In the genomic region with DNA sequence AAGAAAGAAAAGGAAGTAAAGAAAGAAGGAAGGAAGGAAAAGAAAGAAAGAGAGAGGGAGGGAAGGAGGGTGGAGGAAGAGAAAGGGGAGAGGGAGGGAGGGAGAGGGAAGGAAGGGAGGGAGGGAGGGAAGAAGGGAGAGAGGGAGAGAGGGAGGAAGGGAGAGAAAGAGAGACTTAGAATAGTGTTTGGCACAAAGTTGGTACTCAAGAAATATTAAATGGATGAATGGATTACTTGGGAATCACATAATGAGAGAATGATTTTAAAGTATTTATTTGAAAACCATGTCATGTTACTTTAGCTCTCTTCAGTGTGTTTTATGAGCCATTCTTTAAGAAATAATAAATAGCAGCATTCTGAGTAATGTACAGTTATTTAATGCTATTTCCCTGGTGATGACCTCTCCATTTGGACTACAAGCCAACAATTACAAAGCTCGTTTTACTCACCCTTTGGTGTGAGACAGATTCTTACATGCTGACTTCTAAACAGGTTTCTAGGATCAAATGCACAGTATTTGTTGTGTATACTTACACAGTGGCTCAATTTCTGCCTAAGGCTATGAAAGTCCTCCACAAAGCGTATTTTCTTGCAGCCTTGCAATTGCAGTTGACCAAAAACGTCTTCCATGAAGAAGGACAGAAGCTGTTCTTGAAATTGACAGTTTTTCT, we compare ENCODE assay signal across 20 cellular contexts. TPM values are rescaled to one million over a fixed set of nuclear protein-coding genes. Genes with fewer than 3 reads are reported as not detected.
DNase-seq lines count a peak whose midpoint lies in the region; ATAC-seq, FAIRE-seq and TF ChIP-seq lines count a peak whose summit lies in the region.
"Had no signal": no experiment of that assay in that cellular context is flagged by ENCODE, and none has a peak within 500 bp of the region (broad histone marks: within the 10 kb centered on the region; RNA-seq: fewer than 3 reads in every experiment).

No MANE protein-coding gene starts in this region.

- H3K27me3 Mint-ChIP-seq in HFFc6 (ENCODE audit: insufficient read depth), result peaks cover 19% of the 10 kb centered on the region

- in situ Hi-C loops in K562 (cut with MboI) (loop anchor here (5.0 kb wide), 1 partner anchor 88 kb away; no protein-coding TSS in a partner anchor), G401 (cut with HindIII; ENCODE audit: low sequenced_read_pairs) (no loop called here)

- POLR2A ChIA-PET in K562 (lab: Yijun Ruan, JAX), result interaction anchor here (0.5 to 1.0 kb wide), 3 partner anchors 8 to 116 kb away, joined by 3 read pairs; no protein-coding TSS in a partner anchor

- H3K36me3 Mint-ChIP-seq in HFFc6 (ENCODE audit: low read depth), result no peaks in the 10 kb centered on the region
- H3K36me3 Mint-ChIP-seq: stimulated activated naive B cell treated with anti-CD40 and anti-IgM and Interleukin-4, amounts not matched to agents 10 μg/mL and 1 μg/mL and 100 μg/mL, for 72 hours; type B pancreatic cell had no signal

- TF ChIP-seq CTCF in AG10803 (conservative IDR thresholded peaks at IDR 0.05; ENCODE audit: low read length) (no peak), HFFc6 (IDR thresholded peaks at IDR 0.05) (no peak), K562 (IDR thresholded peaks at IDR 0.05 in 2 of 3, conservative IDR thresholded peaks at IDR 0.05 in 1 of 3; ENCODE audit: insufficient read depth in 2 of 3, low read depth in 1 of 3, low read length in 3 of 3) (no peak), foreskin keratinocyte (conservative IDR thresholded peaks at IDR 0.05) (no peak)

- TF ChIP-seq EP300 in K562 (IDR thresholded peaks at IDR 0.05; ENCODE audit: low read length), result no peak

- no peak for FAIRE-seq in K562 (lab: Jason Lieb, UNC)
- FAIRE-seq: small intestine had no signal

- H3K9me3 ChIP-seq in K562 (replicated peaks; ENCODE audit: control insufficient read depth, insufficient read depth, low read depth, low read length), result no peaks in the 10 kb centered on the region
- H3K9me3 ChIP-seq: gastrocnemius medialis, neutrophil had no signal

- no peaks in the 10 kb centered on the region for H3K79me2 ChIP-seq in K562 (ENCODE audit: control insufficient read depth, insufficient read depth, low read length)

- TF ChIP-seq POLR2A in K562 (conservative IDR thresholded peaks at IDR 0.05), result no peak

- peaks cover 3 to 7% of the 10 kb centered on the region in 2 experiments; a peak in 2 of 5 replicates for H3K27me3 ChIP-seq in K562 (ENCODE audit: control insufficient read depth in 2 of 2, insufficient read depth in 2 of 2, low read length in 2 of 2)
- peaks cover 5% of the 10 kb centered on the region for H3K27me3 ChIP-seq in foreskin keratinocyte
- H3K27me3 ChIP-seq: gastrocnemius medialis had no signal

- H3K27ac Mint-ChIP-seq in HFFc6, result no peak overlapping the region
- H3K27ac Mint-ChIP-seq: GM23338; stimulated activated naive B cell treated with anti-CD40 and anti-IgM and Interleukin-4, amounts not matched to agents 10 μg/mL and 1 μg/mL and 100 μg/mL, for 72 hours; type B pancreatic cell had no signal

- H3K4me3 ChIP-seq in AG10803 (ENCODE audit: low read length) (no peak overlapping the region), K562 (no peak overlapping the region)
- H3K4me3 ChIP-seq: gastrocnemius medialis, GM23338 had no signal

- H2AFZ ChIP-seq in K562 (ENCODE audit: low read depth, low read length), result no peak overlapping the region

- H4K20me1 ChIP-seq in K562 (replicated peaks; ENCODE audit: control insufficient read depth, insufficient read depth, low read length), result no peaks in the 10 kb centered on the region

- CTCF ChIA-PET in K562 (lab: Yijun Ruan, JAX; ENCODE audit: low intra/inter-chr PET ratio), result interaction anchor here (3.3 kb wide), 1 partner anchor 92 kb away, joined by 30 read pairs; no protein-coding TSS in a partner anchor

- intact Hi-C loops in K562 (cut with micrococcal nuclease), result no loop called here

- ATAC-seq in K562 (no peak), foreskin keratinocyte (no peak), GM21515 (IDR thresholded peaks at IDR 0.05; ENCODE audit: unreplicated experiment) (no peak), GM21529 (IDR thresholded peaks at IDR 0.05; ENCODE audit: unreplicated experiment) (no peak)
- ATAC-seq: gastrocnemius medialis; GM23338; stimulated activated naive B cell treated with anti-CD40 and anti-IgM and Interleukin-4, amounts not matched to agents 10 μg/mL and 1 μg/mL and 100 μg/mL, for 72 hours had no signal

- peaks cover 24% of the 10 kb centered on the region for H3K4me1 Mint-ChIP-seq in HFFc6 (ENCODE audit: low read depth)

- no peaks in the 10 kb centered on the region; a peak in 1 of 5 replicates for H3K4me1 ChIP-seq in K562 (replicated peaks in 1 of 2; ENCODE audit: control insufficient read depth in 2 of 2, insufficient read depth in 2 of 2, low read length in 2 of 2)
- no peaks in the 10 kb centered on the region for H3K4me1 ChIP-seq in foreskin keratinocyte

- H3K9me3 Mint-ChIP-seq in HFFc6, result no peaks in the 10 kb centered on the region
- H3K9me3 Mint-ChIP-seq: GM23338; stimulated activated naive B cell treated with anti-CD40 and anti-IgM and Interleukin-4, amounts not matched to agents 10 μg/mL and 1 μg/mL and 100 μg/mL, for 72 hours had no signal

- no peaks in the 10 kb centered on the region for H3K36me3 ChIP-seq in K562 (ENCODE audit: control insufficient read depth, insufficient read depth, low read length)
- H3K36me3 ChIP-seq: gastrocnemius medialis, neutrophil had no signal

- WGBS in K562 (ENCODE audit: insufficient coverage, low coverage, missing lambda C conversion rate), result 2% methylated on average over 3 of the region's 3 CpGs

- no peak overlapping the region for H3K4me2 ChIP-seq in K562 (ENCODE audit: insufficient read depth, low read length)
- H3K4me2 ChIP-seq: GM23338 had no signal

- no peak overlapping the region for H3K4me3 Mint-ChIP-seq in HFFc6
- H3K4me3 Mint-ChIP-seq: GM23338; stimulated activated naive B cell treated with anti-CD40 and anti-IgM and Interleukin-4, amounts not matched to agents 10 μg/mL and 1 μg/mL and 100 μg/mL, for 72 hours; type B pancreatic cell had no signal

- no peak overlapping the region for H3K9ac ChIP-seq in K562 (ENCODE audit: insufficient read depth in 1 of 2, low read depth in 2 of 2, low read length in 2 of 2)

- DNase-seq in AG10803 (ENCODE audit: low read depth), result peak; percentile 54
- peak; percentile 79 for DNase-seq in HFFc6
- no peak for DNase-seq in K562 (ENCODE audit: extremely low read depth in 1 of 4, low spot score in 3 of 4)
- peak; percentile 51 to 71 for DNase-seq in foreskin keratinocyte
- DNase-seq in G401 (ENCODE audit: low spot score), result no peak
- DNase-seq in SW480 (ENCODE audit: low spot score), result no peak
- DNase-seq: activated CD4-positive, CD25-positive, alpha-beta regulatory T cell treated with anti-CD3 and anti-CD28 coated beads, Interleukin-2, amount 50 U/mL, for 72 hours; gastrocnemius medialis; NCI-H1092 treated with DMSO at 0.1 percent for 48 hours; NCI-H2171; RPMI8226; small intestine; stimulated activated naive B cell treated with anti-CD40 and anti-IgM and Interleukin-4, amounts not matched to agents 10 μg/mL and 1 μg/mL and 100 μg/mL, for 72 hours had no signal

- H3K27ac ChIP-seq in K562 (ENCODE audit: extremely low read depth, low read depth, low read length), result no peak overlapping the region
- no peak overlapping the region for H3K27ac ChIP-seq in foreskin keratinocyte
- H3K27ac ChIP-seq: gastrocnemius medialis, neutrophil had no signal

- BruUV-seq in K562 (replicated peaks; lab: Mats Ljungman, UMichigan), result no TSS peak

- no peak for TF ChIP-seq RAD21 in K562 (CRISPR knock-in tag; conservative IDR thresholded peaks at IDR 0.05 in 1 of 2, IDR thresholded peaks at IDR 0.05 in 1 of 2)

- H3K9me1 ChIP-seq in K562 (ENCODE audit: control insufficient read depth, insufficient read depth, low read length), result no peaks in the 10 kb centered on the region

RNA-seq across cellular contexts. Expression of a gene that starts 0.9 kb away (rescaled TPM):
- not detected for total RNA-seq in HFFc6 (2021; fragmentation: NEBNext Ultra II Directional; extraction: Animal tissue kit (Norgen Biotek cat#: 25700))
- total RNA-seq in K562 (2011; cell fraction: chromatin; rRNA removed; ENCODE audit: low replicate concordance), result not detected in 2 replicates
- total RNA-seq in K562 (2011; cell fraction: nucleolus; rRNA removed), result not detected in 2 replicates
- not detected in 2 replicates for total RNA-seq in K562 (2011; cell fraction: nucleoplasm; rRNA removed)
- total RNA-seq in K562 (2014; rRNA removed) (not detected in 2 replicates), K562 (2014; rRNA removed; fragmentation: Illumina TruSeq; extraction: Trizol) (not detected in 2 replicates), K562 (2015; rRNA removed; fragmentation: Illumina TruSeq; extraction: Trizol) (not detected in 2 replicates), K562 (2021) (not detected in 2 replicates), foreskin keratinocyte (not detected in 2 replicates)
- polyA plus RNA-seq in K562 (2011; rRNA removed) (not detected in 2 replicates), K562 (2014; fragmentation: Illumina TruSeq; extraction: Trizol) (not detected in 2 replicates), K562 (2014; fragmentation: Nextera tagmentation; extraction: Ambion mirVana) (not detected), K562 (2014; rRNA removed) (not detected in 2 replicates), foreskin keratinocyte (not detected in 2 replicates)
- not detected in 2 replicates for polyA plus RNA-seq in K562 (2011; cell fraction: cytosol; rRNA removed)
- polyA plus RNA-seq in K562 (2011; cell fraction: nucleus; rRNA removed), result not detected in 2 replicates
- polyA plus RNA-seq in K562 (2012), result not detected in 2 replicates
- polyA minus RNA-seq in K562 (2011; rRNA and poly(A)+ RNA removed), result not detected in 2 replicates
- not detected in 2 replicates for polyA minus RNA-seq in K562 (2011; cell fraction: cytosol; rRNA and poly(A)+ RNA removed)
- not detected in 2 replicates for polyA minus RNA-seq in K562 (2011; cell fraction: nucleus; rRNA and poly(A)+ RNA removed)
- total RNA-seq in G401 (2014; rRNA removed; shearing (Covaris generic)), result not detected in 2 replicates
- total RNA-seq: gastrocnemius medialis, GM23338 had no signal
- polyA plus RNA-seq: adipose tissue, GM23338, small intestine had no signal

RNA-seq across cellular contexts. Expression of a gene that starts 28.7 kb away (rescaled TPM):
- not detected for total RNA-seq in HFFc6 (2021; fragmentation: NEBNext Ultra II Directional; extraction: Animal tissue kit (Norgen Biotek cat#: 25700))
- total RNA-seq in K562 (2011; cell fraction: chromatin; rRNA removed; ENCODE audit: low replicate concordance), result not detected in 2 replicates
- total RNA-seq in K562 (2011; cell fraction: nucleolus; rRNA removed), result not detected in 2 replicates
- not detected in 2 replicates for total RNA-seq in K562 (2011; cell fraction: nucleoplasm; rRNA removed)
- total RNA-seq in K562 (2014; rRNA removed) (not detected in 2 replicates), K562 (2014; rRNA removed; fragmentation: Illumina TruSeq; extraction: Trizol) (not detected in 2 replicates), K562 (2015; rRNA removed; fragmentation: Illumina TruSeq; extraction: Trizol) (not detected in 2 replicates), K562 (2021) (not detected in 2 replicates), foreskin keratinocyte (not detected in 2 replicates)
- polyA plus RNA-seq in K562 (2011; rRNA removed) (not detected in 2 replicates), K562 (2014; fragmentation: Illumina TruSeq; extraction: Trizol) (not detected in 2 replicates), K562 (2014; fragmentation: Nextera tagmentation; extraction: Ambion mirVana) (not detected), K562 (2014; rRNA removed) (not detected in 2 replicates), foreskin keratinocyte (not detected in 2 replicates)
- not detected in 2 replicates for polyA plus RNA-seq in K562 (2011; cell fraction: cytosol; rRNA removed)
- not detected in 2 replicates for polyA plus RNA-seq in K562 (2011; cell fraction: nucleus; rRNA removed)
- not detected in 2 replicates for polyA plus RNA-seq in K562 (2012)
- polyA minus RNA-seq in K562 (2011; rRNA and poly(A)+ RNA removed), result not detected in 2 replicates
- not detected in 2 replicates for polyA minus RNA-seq in K562 (2011; cell fraction: cytosol; rRNA and poly(A)+ RNA removed)
- not detected in 2 replicates for polyA minus RNA-seq in K562 (2011; cell fraction: nucleus; rRNA and poly(A)+ RNA removed)
- total RNA-seq in G401 (2014; rRNA removed; shearing (Covaris generic)), result not detected in 2 replicates
- total RNA-seq: gastrocnemius medialis; GM23338; T-helper 2 cell treated with Interferon-gamma antibody and Interleukin-4, amounts not matched to agents 100 ng/mL and 5 ng/mL, for 36 hours had no signal
- polyA plus RNA-seq: GM23338, small intestine had no signal

Comparison
In these comparisons a context has a peak if more than half of its experiments do, and no peak if none do; other contexts are left out.
1. DNase-seq: peak in AG10803 (single experiment), HFFc6 (single experiment) and foreskin keratinocyte (2 of 2); none in K562 (0 of 4), G401 (single experiment) and SW480 (single experiment).